ENCODE assay signal across 9 cellular contexts in genomic region chr4:17468638-17469221, GRCh38. TPM values are rescaled to one million over a fixed set of nuclear protein-coding genes. Genes with fewer than 3 reads are reported as not detected.
A peak's percentile ranks its signal among the peaks of the same experiment; 100 is the strongest.
DNase-seq lines count a peak whose midpoint lies in the region; TF ChIP-seq lines count a peak whose summit lies in the region.
"Had no signal": no experiment of that assay in that cellular context is flagged by ENCODE, and none has a peak within 500 bp of the region (broad histone marks: within the 10 kb centered on the region; RNA-seq: fewer than 3 reads in every experiment).

No MANE protein-coding gene starts in this region.

- POLR2A ChIA-PET in AG04450 (lab: Yijun Ruan, JAX) = no interaction called here
- POLR2A ChIA-PET in activated CD4-positive, alpha-beta memory T cell treated with anti-CD3 and anti-CD28 coated beads, Interleukin-2, amount 10 ng/mL, durations not matched to agents 7 days and 5 days (lab: Charles Lee) = no interaction called here

- H3K27ac ChIP-seq in AG04450 (ENCODE audit: low read depth, low read length) (no peak overlapping the region), GM23248 (no peak overlapping the region)
- H3K27ac ChIP-seq: SJSA1 had no signal

- CTCF ChIA-PET in AG04450 (lab: Charles Lee) = interaction anchor here (0.6 to 10.6 kb wide), 20 partner anchors 8 to 1178 kb away, joined by 3 to 141 read pairs (median 4); no protein-coding TSS in a partner anchor
- CTCF ChIA-PET in activated CD4-positive, alpha-beta memory T cell treated with anti-CD3 and anti-CD28 coated beads, Interleukin-2, amount 10 ng/mL, durations not matched to agents 7 days and 5 days (lab: Charles Lee) = interaction anchor here (0.8 to 1.2 kb wide), 3 partner anchors 21 to 156 kb away, joined by 3 to 4 read pairs (median 3); no protein-coding TSS in a partner anchor

- no peak overlapping the region for H3K27ac Mint-ChIP-seq in activated CD4-positive, alpha-beta memory T cell treated with anti-CD3 and anti-CD28 coated beads, Interleukin-2, amount 10 ng/mL, durations not matched to agents 7 days and 5 days

- H3K9ac ChIP-seq in GM23248 = no peak overlapping the region

- peak; percentile 67 for TF ChIP-seq CTCF in AG04450 (IDR thresholded peaks at IDR 0.05; ENCODE audit: low read depth, low read length)

- 0 out of 2 replicates have a peak overlapping the region, but pooled peaks have one; percentile 53 for H2AFZ ChIP-seq in GM23248

- in situ Hi-C loops in GM23248 (cut with MboI) = loop anchor here (5.0 to 25.0 kb wide), 3 partner anchors 116 to 1174 kb away; no protein-coding TSS in a partner anchor

- no peaks in the 10 kb centered on the region for H3K36me3 Mint-ChIP-seq in activated CD4-positive, alpha-beta memory T cell treated with anti-CD3 and anti-CD28 coated beads, Interleukin-2, amount 10 ng/mL, durations not matched to agents 7 days and 5 days (ENCODE audit: low read depth)

- no peaks in the 10 kb centered on the region for H3K27me3 Mint-ChIP-seq in activated CD4-positive, alpha-beta memory T cell treated with anti-CD3 and anti-CD28 coated beads, Interleukin-2, amount 10 ng/mL, durations not matched to agents 7 days and 5 days

- WGBS in GM23248 (ENCODE audit: low coverage in 1 of 2, low lambda C conversion rate in 2 of 2, missing lambda C conversion rate in 2 of 2), 2 experiments = 34 to 39% methylated on average over 9 of the region's 9 CpGs

- H3K4me2 ChIP-seq in GM23248 (ENCODE audit: unreplicated experiment) = no peak overlapping the region

- H3K4me3 ChIP-seq in AG04450 (ENCODE audit: low read depth, low read length) (no peak overlapping the region), GM23248 (no peak overlapping the region)
- H3K4me3 ChIP-seq: SJSA1 had no signal

- no peaks in the 10 kb centered on the region for H3K9me2 ChIP-seq in GM23248 (ENCODE audit: insufficient read depth)

- H3K79me2 ChIP-seq in GM23248 (ENCODE audit: insufficient read depth) = no peaks in the 10 kb centered on the region

- no peaks in the 10 kb centered on the region for H4K20me1 ChIP-seq in GM23248 (ENCODE audit: insufficient read depth)

- peaks cover 1% of the 10 kb centered on the region for H3K4me1 Mint-ChIP-seq in activated CD4-positive, alpha-beta memory T cell treated with anti-CD3 and anti-CD28 coated beads, Interleukin-2, amount 10 ng/mL, durations not matched to agents 7 days and 5 days

- no peaks in the 10 kb centered on the region for H3K27me3 ChIP-seq in AG04450 (ENCODE audit: control insufficient read depth, insufficient read depth, low read length)
- no peaks in the 10 kb centered on the region for H3K27me3 ChIP-seq in GM23248 (replicated peaks; ENCODE audit: insufficient read depth)
- H3K27me3 ChIP-seq: SJSA1 had no signal

- H3F3A ChIP-seq in GM23248 (ENCODE audit: insufficient read depth) = no peaks in the 10 kb centered on the region

- no peaks in the 10 kb centered on the region for H3K9me3 Mint-ChIP-seq in activated CD4-positive, alpha-beta memory T cell treated with anti-CD3 and anti-CD28 coated beads, Interleukin-2, amount 10 ng/mL, durations not matched to agents 7 days and 5 days

- H3K36me3 ChIP-seq in GM23248 (ENCODE audit: low read depth) = no peaks in the 10 kb centered on the region
- H3K36me3 ChIP-seq: SJSA1 had no signal

- H3K9me3 ChIP-seq in AG04450 (ENCODE audit: control insufficient read depth, insufficient read depth, low read length) (no peaks in the 10 kb centered on the region), GM23248 (ENCODE audit: low read depth) (no peaks in the 10 kb centered on the region)
- H3K9me3 ChIP-seq: SJSA1 had no signal

- H3K4me1 ChIP-seq in GM23248 (ENCODE audit: insufficient read depth) = no peaks in the 10 kb centered on the region
- H3K4me1 ChIP-seq: SJSA1 had no signal

- DNase-seq in AG04450 (ENCODE audit: low read depth, low spot score) (no peak), GM23248 (peak; percentile 78), amniotic stem cell (lab: John Stamatoyannopoulos, UW) (peak; percentile 12), left kidney (ENCODE audit: low read depth, low spot score) (peak; percentile 81), NCI-H128 (lab: John Stamatoyannopoulos, UW; ENCODE audit: unreplicated experiment) (no peak), T-helper 9 cell (no peak)
- DNase-seq in activated T-cell treated with anti-CD3 and anti-CD28 coated beads, Interleukin-2, amount 50 U/mL, for 1 hour = no peak
- DNase-seq in activated CD4-positive, alpha-beta memory T cell treated with anti-CD3 and anti-CD28 coated beads, Interleukin-2, amount 10 ng/mL, durations not matched to agents 7 days and 5 days = no peak

- no peak overlapping the region for H3K4me3 Mint-ChIP-seq in activated CD4-positive, alpha-beta memory T cell treated with anti-CD3 and anti-CD28 coated beads, Interleukin-2, amount 10 ng/mL, durations not matched to agents 7 days and 5 days

RNA-seq across cellular contexts. Expression of gene QDPR, which starts 43.2 kb away (rescaled TPM):
- 31.4 and 36.4 TPM in 2 replicates for polyA plus RNA-seq in AG04450 (2011; rRNA removed)
- polyA minus RNA-seq in AG04450 (2011; rRNA and poly(A)+ RNA removed) = 26.2 and 29.7 TPM in 2 replicates
- total RNA-seq in GM23248 (2014; rRNA removed; shearing (Covaris generic)) = 13.9 and 20.4 TPM in 2 replicates
- polyA plus RNA-seq in GM23248 (2016; fragmentation: Nextera tagmentation; extraction: Ambion mirVana) = 40.4 and 40.5 TPM in 2 replicates
- total RNA-seq in activated CD4-positive, alpha-beta memory T cell treated with anti-CD3 and anti-CD28 coated beads, Interleukin-2, amount 10 ng/mL, durations not matched to agents 7 days and 5 days = 10 to 100 TPM; 25.5 to 26.4 TPM

RNA-seq across cellular contexts. Expression of gene CLRN2, which starts 46.2 kb away (rescaled TPM):
- not detected in 2 replicates for polyA plus RNA-seq in AG04450 (2011; rRNA removed)
- not detected in 2 replicates for polyA minus RNA-seq in AG04450 (2011; rRNA and poly(A)+ RNA removed)
- total RNA-seq in GM23248 (2014; rRNA removed; shearing (Covaris generic)) = not detected in 2 replicates
- not detected in 2 replicates for polyA plus RNA-seq in GM23248 (2016; fragmentation: Nextera tagmentation; extraction: Ambion mirVana)
- total RNA-seq in activated CD4-positive, alpha-beta memory T cell treated with anti-CD3 and anti-CD28 coated beads, Interleukin-2, amount 10 ng/mL, durations not matched to agents 7 days and 5 days = not detected
- total RNA-seq: SJSA1 had no signal

Comparison
In these comparisons a context has a peak if more than half of its experiments do, and no peak if none do; other contexts are left out.
1. DNase-seq: peak in GM23248 (single experiment), amniotic stem cell (single experiment) and left kidney (single experiment); none in AG04450 (single experiment), NCI-H128 (single experiment), T-helper 9 cell (single experiment), activated T-cell treated with anti-CD3 and anti-CD28 coated beads, Interleukin-2, amount 50 U/mL, for 1 hour (single experiment) and activated CD4-positive, alpha-beta memory T cell treated with anti-CD3 and anti-CD28 coated beads, Interleukin-2, amount 10 ng/mL, durations not matched to agents 7 days and 5 days (single experiment).